ENCODE assay signal across 1 cellular context in genomic region chr9:112864982-112865381, GRCh38.
TF ChIP-seq lines count a peak whose summit lies in the region.

No MANE protein-coding gene starts in this region.

TF ChIP-seq in IMR-90, 13 proteins besides CTCF, POLR2A, EP300 and RAD21:
- TF ChIP-seq MXI1 (IDR thresholded peaks at IDR 0.05; ENCODE audit: borderline replicate concordance, low read depth, low read length) (no peak), USF2 (IDR thresholded peaks at IDR 0.05; ENCODE audit: low read depth, low read length) (no peak), CHD1 (IDR thresholded peaks at IDR 0.05; ENCODE audit: low read depth, low read length) (no peak), FOS (IDR thresholded peaks at IDR 0.05; ENCODE audit: low read depth, low read length) (no peak), MAFK (IDR thresholded peaks at IDR 0.05; ENCODE audit: low read depth, low read length) (no peak), MAZ (IDR thresholded peaks at IDR 0.05; ENCODE audit: borderline replicate concordance, low read depth, low read length) (no peak), RFX5 (IDR thresholded peaks at IDR 0.05; ENCODE audit: low read depth, low read length) (no peak), CEBPB (IDR thresholded peaks at IDR 0.05; ENCODE audit: low read depth, low read length) (no peak)
